In genomic region chr12:7638764-7639570, GRCh38 we compare ENCODE assay signal across 8 cellular contexts. TPM values are rescaled to one million over a fixed set of nuclear protein-coding genes. Genes with fewer than 3 reads are reported as not detected.
DNase-seq lines count a peak whose midpoint lies in the region; ATAC-seq and TF ChIP-seq lines count a peak whose summit lies in the region.

No MANE protein-coding gene starts in this region.

- H3K4me1 ChIP-seq in gastrocnemius medialis, result no peaks in the 10 kb centered on the region

- no peaks in the 10 kb centered on the region for H3K36me3 ChIP-seq in gastrocnemius medialis

- TF ChIP-seq POLR2A in gastrocnemius medialis (IDR thresholded peaks at IDR 0.05), result no peak

- H3K27ac ChIP-seq in gastrocnemius medialis, result no peak overlapping the region

- DNase-seq in G401 (ENCODE audit: low spot score) (peak; percentile 88), NCI-H1694 treated with DMSO at 0.1 percent for 48 hours (lab: John Stamatoyannopoulos, UW) (peak; percentile 70), T1000 (lab: John Stamatoyannopoulos, UW) (peak; percentile 59), astrocyte of the spinal cord (ENCODE audit: low read depth, low spot score) (peak; percentile 84), iPS DF 4.7 (ENCODE audit: extremely low read depth, low spot score) (peak; percentile 85), gastrocnemius medialis (peak; percentile 47 to 57)

- H3K4me3 ChIP-seq in astrocyte of the spinal cord (ENCODE audit: low read depth, low read length), result peak overlapping the region; percentile 14
- no peak overlapping the region for H3K4me3 ChIP-seq in gastrocnemius medialis

- ATAC-seq in HG02571 (IDR thresholded peaks at IDR 0.05; ENCODE audit: unreplicated experiment) (peak; percentile 63), gastrocnemius medialis (peak; percentile 86 to 91), HG02870 (IDR thresholded peaks at IDR 0.05; ENCODE audit: unreplicated experiment) (no peak)

- TF ChIP-seq CTCF in astrocyte of the spinal cord (IDR thresholded peaks at IDR 0.05; ENCODE audit: low read depth, low read length) (peak; percentile 66), gastrocnemius medialis (IDR thresholded peaks at IDR 0.05 in 4 of 5, conservative IDR thresholded peaks at IDR 0.05 in 1 of 5) (peak; percentile 82 to 88 (median 84))

- in situ Hi-C loops in G401 (cut with HindIII; ENCODE audit: low sequenced_read_pairs) (no loop called here), astrocyte of the spinal cord (cut with HindIII; ENCODE audit: low sequenced_read_pairs) (no loop called here), gastrocnemius medialis (cut with MboI; ENCODE audit: low sequenced_read_pairs in 4 of 4) (loop anchor here in 1 of 4 donors (5.0 kb wide), 1 partner anchor 417 kb away; no protein-coding TSS in a partner anchor)

- intact Hi-C loops in gastrocnemius medialis (cut with DNase I; ENCODE audit: low total_unique reads), result loop anchor here (1.0 to 5.0 kb wide), 2 partner anchors 419 to 717 kb away; no protein-coding TSS in a partner anchor

- H3K27me3 ChIP-seq in gastrocnemius medialis, result peaks cover 0 to 4% (median 0%) of the 10 kb centered on the region in 3 donors

- H3K9me3 ChIP-seq in gastrocnemius medialis, result no peaks in the 10 kb centered on the region

RNA-seq across cellular contexts. Expression of gene APOBEC1, which starts 26.7 kb away (rescaled TPM):
- total RNA-seq in G401 (2014; rRNA removed; shearing (Covaris generic)), result not detected in 2 replicates
- not detected for total RNA-seq in gastrocnemius medialis

RNA-seq across cellular contexts. Expression of gene GDF3, which starts 56.6 kb away (rescaled TPM):
- total RNA-seq in G401 (2014; rRNA removed; shearing (Covaris generic)), result not detected in 2 replicates
- total RNA-seq in gastrocnemius medialis, result not detected
